In genomic region chr6:141288947-141289346, GRCh38 we compare ENCODE assay signal across 31 cellular contexts.
"Had no signal": no experiment of that assay in that cellular context is flagged by ENCODE, and none has a peak within 500 bp of the region (broad histone marks: within the 10 kb centered on the region; RNA-seq: fewer than 3 reads in every experiment).

No MANE protein-coding gene starts in this region.

- H3K27ac ChIP-seq: adrenal gland, body of pancreas, cardiac muscle cell, colonic mucosa, epithelial cell of prostate, esophagus squamous epithelium, gastroesophageal sphincter had no signal

- ATAC-seq: activated CD4-positive, alpha-beta T cell treated with anti-CD3 and anti-CD28 coated beads for 36 hours; activated naive CD8-positive, alpha-beta T cell treated with anti-CD3 and anti-CD28 coated beads, Interleukin-2, amount 50 U/mL, for 24 hours; activated T-cell treated with anti-CD3 and anti-CD28 coated beads, Interleukin-2, amount 50 U/mL, for 72 hours; body of pancreas; gastroesophageal sphincter; T-helper 17 cell had no signal

- H3K27me3 Mint-ChIP-seq: activated CD4-positive, alpha-beta memory T cell treated with anti-CD3 and anti-CD28 coated beads, Interleukin-2, amount 10 ng/mL, durations not matched to agents 7 days and 5 days; activated CD4-positive, alpha-beta T cell treated with anti-CD3 and anti-CD28 coated beads for 36 hours; activated naive CD4-positive, alpha-beta T cell treated with anti-CD3 and anti-CD28 coated beads, Interleukin-2, amount 50 U/mL, for 24 hours; activated naive CD8-positive, alpha-beta T cell treated with anti-CD3 and anti-CD28 coated beads, Interleukin-2, amount 50 U/mL, for 24 hours; activated T-cell treated with anti-CD3 and anti-CD28 coated beads, Interleukin-2, amount 50 U/mL, for 24 hours; T-helper 17 cell had no signal

- H3K27me3 ChIP-seq: adrenal gland, body of pancreas, cardiac muscle cell, colonic mucosa, esophagus squamous epithelium, gastroesophageal sphincter had no signal

- H3K4me1 ChIP-seq: adrenal gland, body of pancreas, colonic mucosa, esophagus squamous epithelium had no signal

- H3K4me3 ChIP-seq: adrenal gland, body of pancreas, cardiac muscle cell, colonic mucosa, esophagus squamous epithelium, gastroesophageal sphincter had no signal

- H3K36me3 Mint-ChIP-seq: activated naive CD4-positive, alpha-beta T cell treated with anti-CD3 and anti-CD28 coated beads, Interleukin-2, amount 50 U/mL, for 24 hours; activated naive CD8-positive, alpha-beta T cell treated with anti-CD3 and anti-CD28 coated beads for 36 hours had no signal

- H3K4me1 Mint-ChIP-seq: activated CD4-positive, alpha-beta memory T cell treated with anti-CD3 and anti-CD28 coated beads, Interleukin-2, amount 10 ng/mL, durations not matched to agents 7 days and 5 days; activated CD4-positive, alpha-beta T cell treated with anti-CD3 and anti-CD28 coated beads for 36 hours; activated CD4-positive, alpha-beta T cell treated with anti-CD3 and anti-CD28 coated beads, Interleukin-2, amount 10 ng/mL, durations not matched to agents 24 days and 14 days; activated naive CD8-positive, alpha-beta T cell treated with anti-CD3 and anti-CD28 coated beads, Interleukin-2, amount 50 U/mL, for 24 hours had no signal

- H3K4me3 Mint-ChIP-seq: activated CD4-positive, alpha-beta memory T cell treated with anti-CD3 and anti-CD28 coated beads, Interleukin-2, amount 10 ng/mL, durations not matched to agents 7 days and 5 days; activated CD4-positive, alpha-beta T cell treated with anti-CD3 and anti-CD28 coated beads for 36 hours; activated CD4-positive, alpha-beta T cell treated with anti-CD3 and anti-CD28 coated beads, Interleukin-2, amount 10 ng/mL, durations not matched to agents 24 days and 14 days; activated naive CD4-positive, alpha-beta T cell treated with anti-CD3 and anti-CD28 coated beads for 36 hours; activated naive CD4-positive, alpha-beta T cell treated with anti-CD3 and anti-CD28 coated beads, Interleukin-2, amount 50 U/mL, for 24 hours; activated naive CD8-positive, alpha-beta T cell treated with anti-CD3 and anti-CD28 coated beads for 36 hours; activated naive CD8-positive, alpha-beta T cell treated with anti-CD3 and anti-CD28 coated beads, Interleukin-2, amount 50 U/mL, for 24 hours; activated T-cell treated with anti-CD3 and anti-CD28 coated beads, Interleukin-2, amount 50 U/mL, for 24 hours; activated T-cell treated with anti-CD3 and anti-CD28 coated beads, Interleukin-2, amount 50 U/mL, for 72 hours; T-helper 17 cell; T-helper 2 cell treated with Interferon-gamma antibody and Interleukin-4, amounts not matched to agents 5 μg/mL and 100 μg/mL, for 36 hours had no signal

- H3K27ac Mint-ChIP-seq: activated CD4-positive, alpha-beta memory T cell treated with anti-CD3 and anti-CD28 coated beads, Interleukin-2, amount 10 ng/mL, durations not matched to agents 7 days and 5 days; activated CD4-positive, alpha-beta T cell treated with anti-CD3 and anti-CD28 coated beads for 36 hours; activated CD4-positive, alpha-beta T cell treated with anti-CD3 and anti-CD28 coated beads, Interleukin-2, amount 10 ng/mL, durations not matched to agents 24 days and 14 days; activated naive CD4-positive, alpha-beta T cell treated with anti-CD3 and anti-CD28 coated beads for 36 hours; activated naive CD4-positive, alpha-beta T cell treated with anti-CD3 and anti-CD28 coated beads, Interleukin-2, amount 50 U/mL, for 24 hours; activated naive CD8-positive, alpha-beta T cell treated with anti-CD3 and anti-CD28 coated beads for 36 hours; activated naive CD8-positive, alpha-beta T cell treated with anti-CD3 and anti-CD28 coated beads, Interleukin-2, amount 50 U/mL, for 24 hours; activated T-cell treated with anti-CD3 and anti-CD28 coated beads, Interleukin-2, amount 50 U/mL, for 24 hours; activated T-cell treated with anti-CD3 and anti-CD28 coated beads, Interleukin-2, amount 50 U/mL, for 72 hours; T-helper 17 cell; T-helper 2 cell treated with Interferon-gamma antibody and Interleukin-4, amounts not matched to agents 5 μg/mL and 100 μg/mL, for 36 hours had no signal

- H3K36me3 ChIP-seq: adrenal gland, cardiac muscle cell, colonic mucosa, esophagus squamous epithelium, gastroesophageal sphincter had no signal

- H3K9me3 Mint-ChIP-seq: activated CD4-positive, alpha-beta memory T cell treated with anti-CD3 and anti-CD28 coated beads, Interleukin-2, amount 10 ng/mL, durations not matched to agents 7 days and 5 days; activated CD4-positive, alpha-beta T cell treated with anti-CD3 and anti-CD28 coated beads, Interleukin-2, amount 10 ng/mL, durations not matched to agents 24 days and 14 days; T-helper 2 cell treated with Interferon-gamma antibody and Interleukin-4, amounts not matched to agents 5 μg/mL and 100 μg/mL, for 36 hours had no signal

- DNase-seq: activated CD4-positive, alpha-beta memory T cell treated with anti-CD3 and anti-CD28 coated beads, Interleukin-2, amount 10 ng/mL, durations not matched to agents 7 days and 5 days; activated CD4-positive, alpha-beta T cell treated with anti-CD3 and anti-CD28 coated beads for 36 hours; activated CD4-positive, alpha-beta T cell treated with anti-CD3 and anti-CD28 coated beads, Interleukin-2, amount 10 ng/mL, durations not matched to agents 24 days and 14 days; activated CD4-positive, CD25-positive, alpha-beta regulatory T cell; activated CD4-positive, CD25-positive, alpha-beta regulatory T cell treated with anti-CD3 and anti-CD28 coated beads, Interleukin-2, amount 50 U/mL, for 72 hours; activated CD8-positive, alpha-beta memory T cell treated with anti-CD3 and anti-CD28 coated beads, Interleukin-2, amount 50 U/mL, for 48 hours; activated naive CD4-positive, alpha-beta T cell treated with anti-CD3 and anti-CD28 coated beads for 36 hours; activated naive CD8-positive, alpha-beta T cell treated with anti-CD3 and anti-CD28 coated beads for 36 hours; activated naive CD8-positive, alpha-beta T cell treated with anti-CD3 and anti-CD28 coated beads, Interleukin-2, amount 50 U/mL, for 24 hours; activated T-cell treated with anti-CD3 and anti-CD28 coated beads for 4 hours; activated T-cell treated with anti-CD3 and anti-CD28 coated beads, Interleukin-2, amount 50 U/mL, for 24 hours; activated T-cell treated with anti-CD3 and anti-CD28 coated beads, Interleukin-2, amount 50 U/mL, for 72 hours; adrenal gland; amygdala; body of pancreas; central memory CD4-positive, alpha-beta T cell; cerebellar nuclear complex; colonic mucosa; effector CD8-positive, alpha-beta T cell; esophagus squamous epithelium; foreskin melanocyte; T-helper 1 cell; T-helper 17 cell; T1000 had no signal

- FAIRE-seq: endometrium, endothelial cell of umbilical vein had no signal

- H3K9me3 ChIP-seq: adrenal gland, colonic mucosa had no signal
